In the genomic region with DNA sequence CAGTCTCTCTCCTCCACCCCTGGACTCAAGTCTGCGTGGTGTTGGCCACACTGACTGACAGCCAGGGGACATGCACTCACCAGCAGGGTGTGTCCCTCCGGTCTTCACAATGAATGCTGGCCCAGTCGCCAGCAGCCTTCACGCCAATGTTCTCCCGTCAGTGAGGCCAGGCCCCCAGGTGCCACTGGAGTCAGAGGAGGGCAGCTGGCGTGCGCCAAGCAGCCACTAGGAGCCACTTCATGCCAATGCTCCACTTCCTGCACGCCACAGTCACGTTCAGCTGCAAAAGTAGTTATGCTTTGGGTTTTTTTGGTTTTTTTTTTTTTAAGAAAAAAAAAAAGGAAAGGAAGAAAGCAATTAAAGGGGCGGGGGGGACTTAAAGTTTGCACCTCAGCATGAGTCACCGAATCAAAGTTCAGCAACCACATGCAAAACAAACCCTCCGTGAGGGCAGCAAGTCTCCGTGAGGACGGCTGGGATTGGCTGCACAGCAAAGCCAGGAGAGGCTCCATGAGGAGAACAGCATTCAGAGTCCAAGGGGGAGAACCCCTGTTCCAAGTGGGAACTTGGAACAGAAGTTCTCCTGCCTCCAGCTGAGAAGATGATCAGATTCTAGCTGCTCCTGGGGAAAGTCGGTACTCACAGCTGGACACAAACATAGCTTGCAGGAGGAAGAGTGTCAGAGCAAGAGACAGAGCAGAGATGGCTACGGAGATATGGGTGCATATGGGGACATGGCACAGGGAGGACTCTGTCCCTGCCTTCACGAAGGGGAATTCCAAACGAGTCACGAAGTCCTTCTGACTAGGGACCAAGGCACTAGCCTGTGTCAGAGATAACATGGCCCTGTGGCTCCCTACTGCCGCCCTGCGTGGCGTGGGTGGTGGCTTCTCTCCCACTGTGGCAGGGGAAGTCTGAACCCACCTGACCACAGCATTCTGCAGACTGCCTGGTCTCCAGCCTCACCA, we compare ENCODE assay signal across 8 cellular contexts. TPM values are rescaled to one million over a fixed set of nuclear protein-coding genes. Genes with fewer than 3 reads are reported as not detected.
DNase-seq lines count a peak whose midpoint lies in the region; ATAC-seq and TF ChIP-seq lines count a peak whose summit lies in the region.

A gene (minus strand): TSS at position 282 of the 968 bp plus-strand sequence. CDS start 10,471 bp downstream, outside the sequence.

- no peak for TF ChIP-seq RAD21 in liver (IDR thresholded peaks at IDR 0.05)

- no peak within 1 kb of the TSS for H3K4me3 ChIP-seq in liver (ENCODE audit: low read depth in 1 of 3, low read length in 3 of 3)

- no peaks in the 10 kb centered on the region for H3K9me3 ChIP-seq in liver (ENCODE audit: control insufficient read depth in 4 of 4, low read length in 3 of 4)

- TF ChIP-seq CTCF in liver (IDR thresholded peaks at IDR 0.05; ENCODE audit: low read depth, low read length, missing input control): no peak

- no peaks in the 10 kb centered on the region for H3K27me3 ChIP-seq in liver (ENCODE audit: control insufficient read depth in 4 of 4, insufficient read depth in 4 of 4, low read length in 3 of 4)

- no peaks in the 10 kb centered on the region for H3K36me3 ChIP-seq in liver (ENCODE audit: control insufficient read depth in 4 of 4, insufficient read depth in 3 of 4, low read depth in 1 of 4, low read length in 3 of 4)

- H3K27ac ChIP-seq in liver (ENCODE audit: low read depth in 1 of 2, low read length in 2 of 2): peak within 1 kb of the TSS; percentile 21 to 27

- WGBS in liver: 61% methylated on average over 22 of the region's 22 CpGs

- H3K27ac Mint-ChIP-seq in activated naive CD4-positive, alpha-beta T cell treated with anti-CD3 and anti-CD28 coated beads, Interleukin-2, amount 50 U/mL, for 72 hours: peak within 1 kb of the TSS; percentile 96 to 100

- ATAC-seq in GM18870 (IDR thresholded peaks at IDR 0.05; ENCODE audit: unreplicated experiment) (peak; percentile 44), HG03064 (IDR thresholded peaks at IDR 0.05; ENCODE audit: low read depth, unreplicated experiment) (peak; percentile 33)
- ATAC-seq in activated naive CD4-positive, alpha-beta T cell treated with anti-CD3 and anti-CD28 coated beads, Interleukin-2, amount 50 U/mL, for 72 hours: peak; percentile 80 to 83

- H3K4me1 ChIP-seq in liver (ENCODE audit: control insufficient read depth in 4 of 4, insufficient read depth in 4 of 4, low read length in 3 of 4): peaks cover 0 to 6% (median 0%) of the 10 kb centered on the region in 4 donors

- H3K9me3 Mint-ChIP-seq in activated naive CD4-positive, alpha-beta T cell treated with anti-CD3 and anti-CD28 coated beads, Interleukin-2, amount 50 U/mL, for 72 hours: peaks cover 0 to 5% of the 10 kb centered on the region in 2 donors

- H3K36me3 Mint-ChIP-seq in activated naive CD4-positive, alpha-beta T cell treated with anti-CD3 and anti-CD28 coated beads, Interleukin-2, amount 50 U/mL, for 72 hours: peaks cover 47 to 69% of the 10 kb centered on the region in 2 donors

- H3K9ac ChIP-seq in liver (ENCODE audit: low read depth in 1 of 2, low read length in 2 of 2): no peak within 1 kb of the TSS

- DNase-seq in SIG-M5 treated with dmso at 0.1 percent for 504 hours (lab: John Stamatoyannopoulos, UW; ENCODE audit: unreplicated experiment) (peak; percentile 76), OCI-M2 (lab: John Stamatoyannopoulos, UW; ENCODE audit: unreplicated experiment) (no peak), SKM-1 (lab: John Stamatoyannopoulos, UW; ENCODE audit: unreplicated experiment) (no peak)
- peak; percentile 83 to 90 for DNase-seq in activated naive CD4-positive, alpha-beta T cell treated with anti-CD3 and anti-CD28 coated beads, Interleukin-2, amount 50 U/mL, for 72 hours (ENCODE audit: low spot score in 2 of 2)
- DNase-seq in stimulated activated CD8-positive, alpha-beta memory T cell treated with anti-CD3 and anti-CD28 coated beads, Interleukin-7, amount 100 ng/mL, for 4 hours (ENCODE audit: low read depth in 2 of 2): peak; percentile 51 to 60

TF ChIP-seq in liver, 16 proteins besides CTCF, POLR2A, EP300 and RAD21:
- TF ChIP-seq HNF4G (IDR thresholded peaks at IDR 0.05): no peak

RNA-seq across cellular contexts. Expression of the gene that starts here (rescaled TPM):
- 100 to 1,000 TPM in 1 of 2 donors, 10 to 100 TPM in 1; 87.1 to 186 TPM for total RNA-seq in activated naive CD4-positive, alpha-beta T cell treated with anti-CD3 and anti-CD28 coated beads, Interleukin-2, amount 50 U/mL, for 72 hours
- 1 to 10 TPM; 1.4 TPM for total RNA-seq in liver
- polyA plus RNA-seq in liver: under 1 TPM; 0.07 to 0.27 TPM

Comparison
In these comparisons a context has a peak if more than half of its experiments do, and no peak if none do; other contexts are left out.
1. RNA of the gene that starts here (total RNA-seq): 87.1 to 186 TPM in activated naive CD4-positive, alpha-beta T cell treated with anti-CD3 and anti-CD28 coated beads, Interleukin-2, amount 50 U/mL, for 72 hours; 1.4 TPM in liver; every median in the first group is over 10 times any median in the second.
2. DNase-seq: peak in SIG-M5 treated with dmso at 0.1 percent for 504 hours (single experiment), activated naive CD4-positive, alpha-beta T cell treated with anti-CD3 and anti-CD28 coated beads, Interleukin-2, amount 50 U/mL, for 72 hours (2 of 2) and stimulated activated CD8-positive, alpha-beta memory T cell treated with anti-CD3 and anti-CD28 coated beads, Interleukin-7, amount 100 ng/mL, for 4 hours (2 of 2); none in OCI-M2 (single experiment) and SKM-1 (single experiment).
3. Peak in every context shown above with its lines, with median percentiles within 50 percentile points of each other: ATAC-seq.